Comparison of ENCODE assay signal across 9 cellular contexts in genomic region chr1:23865543-23865930, GRCh38. TPM values are rescaled to one million over a fixed set of nuclear protein-coding genes. Genes with fewer than 3 reads are reported as not detected.
A peak's percentile ranks its signal among the peaks of the same experiment; 100 is the strongest.
DNase-seq lines count a peak whose midpoint lies in the region; ATAC-seq and TF ChIP-seq lines count a peak whose summit lies in the region.
"Had no signal": no experiment of that assay in that cellular context is flagged by ENCODE, and none has a peak within 500 bp of the region (broad histone marks: within the 10 kb centered on the region; RNA-seq: fewer than 3 reads in every experiment).

No MANE protein-coding gene starts in this region.

- H3K9me2 ChIP-seq in PC-9 (ENCODE audit: insufficient read depth), result no peaks in the 10 kb centered on the region

- H4K20me1 ChIP-seq in PC-9 (ENCODE audit: insufficient read depth) (no peaks in the 10 kb centered on the region), smooth muscle cell (ENCODE audit: low read depth) (no peaks in the 10 kb centered on the region)

- H3K4me3 ChIP-seq in PC-9 (no peak overlapping the region), smooth muscle cell (no peak overlapping the region), gastroesophageal sphincter (no peak overlapping the region)
- H3K4me3 ChIP-seq: mucosa of descending colon had no signal

- DNase-seq in GM13977 (ENCODE audit: low spot score) (peak; percentile 42), PC-9 (peak; percentile 76 to 93), epidermal melanocyte (ENCODE audit: insufficient read length, low spot score) (peak; percentile 41), smooth muscle cell (lab: John Stamatoyannopoulos, UW; ENCODE audit: unreplicated experiment) (no peak), C1 segment of cervical spinal cord (lab: John Stamatoyannopoulos, UW) (no peak)
- DNase-seq: NCI-H82 had no signal

- ATAC-seq in HG03135 (IDR thresholded peaks at IDR 0.05; ENCODE audit: unreplicated experiment) (no peak), gastroesophageal sphincter (no peak)
- ATAC-seq: mucosa of descending colon had no signal

- H2AFZ ChIP-seq in PC-9, result no peak overlapping the region
- H2AFZ ChIP-seq in smooth muscle cell (ENCODE audit: low read depth), result no peak overlapping the region

- CTCF ChIA-PET in PC-9 (lab: Charles Lee), result interaction anchor here (1.0 kb wide), 1 partner anchor 74 kb away, joined by 3 read pairs; the partner anchor contains the start of gene LYPLA2

- no peak for TF ChIP-seq EP300 in gastroesophageal sphincter (IDR thresholded peaks at IDR 0.05)

- intact Hi-C loops in PC-9 (cut with micrococcal nuclease; ENCODE audit: unreplicated experiment), result loop anchor here (1.0 to 5.0 kb wide), 2 partner anchors 40 to 92 kb away; partner anchors contain the start of genes HMGCL and PNRC2

- no peaks in the 10 kb centered on the region for H3K36me3 ChIP-seq in PC-9 (ENCODE audit: low read depth)
- H3K36me3 ChIP-seq in smooth muscle cell (ENCODE audit: low read depth), result no peaks in the 10 kb centered on the region
- H3K36me3 ChIP-seq in gastroesophageal sphincter, result peaks cover 0 to 51% of the 10 kb centered on the region in 2 donors

- H3K9me3 ChIP-seq in PC-9 (ENCODE audit: insufficient read depth, low read depth), result no peaks in the 10 kb centered on the region
- H3K9me3 ChIP-seq in smooth muscle cell (replicated peaks; ENCODE audit: low read depth), result no peaks in the 10 kb centered on the region
- no peaks in the 10 kb centered on the region for H3K9me3 ChIP-seq in gastroesophageal sphincter
- H3K9me3 ChIP-seq: mucosa of descending colon had no signal

- WGBS in smooth muscle cell (ENCODE audit: low lambda C conversion rate), result 41% methylated on average over 4 of the region's 4 CpGs
- 78 to 92% methylated on average over 2 to 4 of the region's 4 CpGs for WGBS in gastroesophageal sphincter (ENCODE audit: low coverage in 1 of 2), 2 donors

- H3F3A ChIP-seq in PC-9 (ENCODE audit: insufficient read depth, low read depth) (peaks cover 12% of the 10 kb centered on the region; the same call in 1 of the 2 replicates), smooth muscle cell (ENCODE audit: low read depth) (no peaks in the 10 kb centered on the region)

- no peaks in the 10 kb centered on the region for H3K79me2 ChIP-seq in PC-9 (ENCODE audit: low read depth)
- no peaks in the 10 kb centered on the region for H3K79me2 ChIP-seq in smooth muscle cell (ENCODE audit: low read depth)

- TF ChIP-seq POLR2A in gastroesophageal sphincter (IDR thresholded peaks at IDR 0.05), result no peak

- H3K4me1 ChIP-seq in PC-9 (replicated peaks; ENCODE audit: insufficient read depth), result peaks cover 21% of the 10 kb centered on the region
- H3K4me1 ChIP-seq in smooth muscle cell (ENCODE audit: low read depth), result no peaks in the 10 kb centered on the region
- peaks cover 0 to 26% (median 9%) of the 10 kb centered on the region in 3 donors for H3K4me1 ChIP-seq in gastroesophageal sphincter

- no peak overlapping the region for H3K27ac ChIP-seq in PC-9
- peak overlapping the region; percentile 7 for H3K27ac ChIP-seq in smooth muscle cell (ENCODE audit: low read depth)
- no peak overlapping the region for H3K27ac ChIP-seq in gastroesophageal sphincter

- no peaks in the 10 kb centered on the region for H3K27me3 ChIP-seq in PC-9 (ENCODE audit: insufficient read depth, low read depth)
- peaks cover 21% of the 10 kb centered on the region for H3K27me3 ChIP-seq in smooth muscle cell (ENCODE audit: low read depth)
- H3K27me3 ChIP-seq in gastroesophageal sphincter, result no peaks in the 10 kb centered on the region

- H3K9ac ChIP-seq in smooth muscle cell (ENCODE audit: low read depth), result no peak overlapping the region

- no peak for TF ChIP-seq CTCF in GM13977 (IDR thresholded peaks at IDR 0.05; ENCODE audit: extremely low read depth, insufficient read depth, missing control alignments)
- TF ChIP-seq CTCF in PC-9 (conservative IDR thresholded peaks at IDR 0.05), result no peak
- no peak for TF ChIP-seq CTCF in smooth muscle cell (IDR thresholded peaks at IDR 0.05; ENCODE audit: borderline replicate concordance, insufficient read depth, poor library complexity, severe bottlenecking)
- no peak for TF ChIP-seq CTCF in gastroesophageal sphincter (IDR thresholded peaks at IDR 0.05)

- BruUV-seq in PC-9 (replicated peaks; lab: Mats Ljungman, UMichigan), result no TSS peak

- in situ Hi-C loops in GM13977 (cut with MboI; ENCODE audit: low pct_unique_long_range_greater_than_20kb, low sequenced_read_pairs, unreplicated experiment), result no loop called here

- H3K4me2 ChIP-seq in PC-9, result peak overlapping the region; percentile 18; the same call in 1 of the 2 replicates
- no peak overlapping the region for H3K4me2 ChIP-seq in smooth muscle cell

- POLR2A ChIA-PET in PC-9 (lab: Charles Lee; ENCODE audit: unreplicated experiment), result interaction anchor here (0.5 to 0.7 kb wide), 8 partner anchors 38 to 835 kb away, joined by 3 to 8 read pairs (median 5); partner anchors contain the start of gene HMGCL

RNA-seq across cellular contexts. Expression of gene FUCA1, which starts 2.6 kb away (rescaled TPM):
- total RNA-seq in PC-9 (2021) (29.0 and 30.9 TPM in 2 replicates), smooth muscle cell (12.5 and 19.0 TPM in 2 replicates), gastroesophageal sphincter (10 to 100 TPM; 20.3 to 44.4 (median 23.5) TPM)
- polyA plus RNA-seq in smooth muscle cell, result 10.4 and 16.4 TPM in 2 replicates

RNA-seq across cellular contexts. Expression of gene HMGCL, which starts 40.3 kb away (rescaled TPM):
- total RNA-seq in PC-9 (2021), result 43.2 and 53.4 TPM in 2 replicates
- total RNA-seq in smooth muscle cell, result 43.0 and 47.6 TPM in 2 replicates
- 46.5 and 51.2 TPM in 2 replicates for polyA plus RNA-seq in smooth muscle cell
- total RNA-seq in gastroesophageal sphincter, result 10 to 100 TPM; 24.1 to 61.0 (median 47.2) TPM

RNA-seq across cellular contexts. Expression of gene CNR2, which starts 47.6 kb away (rescaled TPM):
- not detected in 2 replicates for total RNA-seq in PC-9 (2021)
- not detected in 2 replicates for total RNA-seq in smooth muscle cell
- not detected in 2 replicates for polyA plus RNA-seq in smooth muscle cell
- total RNA-seq in gastroesophageal sphincter, result not detected

Comparison
In these comparisons a context has a peak if more than half of its experiments do, and no peak if none do; other contexts are left out.
1. DNase-seq: peak in GM13977 (single experiment), PC-9 (2 of 2) and epidermal melanocyte (single experiment); none in smooth muscle cell (single experiment) and C1 segment of cervical spinal cord (0 of 14).